9 cellular contexts compared by ENCODE assay signal in genomic region chr3:10015476-10015904, GRCh38. TPM values are rescaled to one million over a fixed set of nuclear protein-coding genes. Genes with fewer than 3 reads are reported as not detected.
DNase-seq lines count a peak whose midpoint lies in the region; ATAC-seq, FAIRE-seq and TF ChIP-seq lines count a peak whose summit lies in the region.
"Had no signal": no experiment of that assay in that cellular context is flagged by ENCODE, and none has a peak within 500 bp of the region (broad histone marks: within the 10 kb centered on the region; RNA-seq: fewer than 3 reads in every experiment).

No MANE protein-coding gene starts in this region.

- dilution Hi-C loops in endothelial cell of umbilical vein (cut with MboI; ENCODE audit: extremely low pct_ligation_motif_present, low sequenced_read_pairs): no loop called here

- H3K9ac ChIP-seq in endothelial cell of umbilical vein (replicated peaks; ENCODE audit: extremely low read depth, insufficient read depth, low read length) (peak overlapping the region; percentile 55), mucosa of rectum (ENCODE audit: low read depth in 1 of 2, low read length in 2 of 2) (no peak overlapping the region)
- H3K9ac ChIP-seq: KMS-11 had no signal

- no peak for TF ChIP-seq POLR2A in A549 (IDR thresholded peaks at IDR 0.05; ENCODE audit: low read length)
- no peak for TF ChIP-seq POLR2A in NB4 (IDR thresholded peaks at IDR 0.05; ENCODE audit: extremely low read depth, insufficient read length)
- TF ChIP-seq POLR2A in endothelial cell of umbilical vein (IDR thresholded peaks at IDR 0.05; ENCODE audit: low read depth, low read length): no peak

- TF ChIP-seq EP300 in A549 (IDR thresholded peaks at IDR 0.05): no peak

- H4K20me1 ChIP-seq in endothelial cell of umbilical vein (replicated peaks; ENCODE audit: control insufficient read depth, extremely low read depth, insufficient read depth, low read length): no peaks in the 10 kb centered on the region

- no peaks in the 10 kb centered on the region for H3K79me2 ChIP-seq in endothelial cell of umbilical vein (ENCODE audit: control insufficient read depth, insufficient read depth, low read length)

- H3K4me3 ChIP-seq in A549: no peak overlapping the region
- no peak overlapping the region for H3K4me3 ChIP-seq in NB4 (ENCODE audit: low read depth, low read length)
- H3K4me3 ChIP-seq in endothelial cell of umbilical vein (replicated peaks in 1 of 3; ENCODE audit: insufficient read depth in 1 of 3, low read depth in 1 of 3, low read length in 3 of 3): no peak overlapping the region
- no peak overlapping the region for H3K4me3 ChIP-seq in mucosa of rectum (ENCODE audit: low read length in 2 of 2)

- H3K9me1 ChIP-seq in endothelial cell of umbilical vein (replicated peaks; ENCODE audit: control insufficient read depth, extremely low read depth, insufficient read depth, low read length): no peaks in the 10 kb centered on the region

- no peak; a peak in 1 of 6 replicates for ATAC-seq in A549
- ATAC-seq in HG03432 (IDR thresholded peaks at IDR 0.05; ENCODE audit: unreplicated experiment): no peak
- no peak for ATAC-seq in HG02759 (IDR thresholded peaks at IDR 0.05; ENCODE audit: unreplicated experiment)

- BruUV-seq in endothelial cell of umbilical vein (replicated peaks; lab: Mats Ljungman, UMichigan): no TSS peak

- no peak for TF ChIP-seq CTCF in A549 (IDR thresholded peaks at IDR 0.05)
- TF ChIP-seq CTCF in NB4 (IDR thresholded peaks at IDR 0.05; ENCODE audit: low read depth, low read length): no peak
- no peak for TF ChIP-seq CTCF in endothelial cell of umbilical vein (IDR thresholded peaks at IDR 0.05; ENCODE audit: extremely low read depth in 1 of 2, insufficient read depth in 1 of 2, low read depth in 1 of 2, low read length in 2 of 2)

- H3K27me3 ChIP-seq in endothelial cell of umbilical vein (ENCODE audit: control insufficient read depth in 2 of 2, insufficient read depth in 2 of 2, low read length in 2 of 2) (no peaks in the 10 kb centered on the region), mucosa of rectum (ENCODE audit: control insufficient read depth in 2 of 2, insufficient read depth in 2 of 2, low read length in 2 of 2) (no peaks in the 10 kb centered on the region)

- CTCF ChIA-PET in A549 (lab: Yijun Ruan, JAX) (interaction anchor here (0.6 to 1.6 kb wide), 3 partner anchors 10 to 286 kb away, joined by 3 read pairs; partner anchors contain the start of gene FANCD2), endothelial cell of umbilical vein (lab: Charles Lee) (interaction anchor here (0.9 to 1.6 kb wide), 3 partner anchors 10 to 232 kb away, joined by 3 to 9 read pairs (median 7); partner anchors contain the start of gene FANCD2)

- H3K27ac ChIP-seq in A549 (peak overlapping the region; percentile 46 to 74; a peak in 5 of 6 replicates), endothelial cell of umbilical vein (ENCODE audit: insufficient read depth, low read depth, low read length) (peak overlapping the region; percentile 45), mucosa of rectum (ENCODE audit: low read depth in 2 of 2, low read length in 2 of 2) (peak overlapping the region; percentile 61 to 68)
- H3K27ac ChIP-seq: KMS-11 had no signal

- TF ChIP-seq RAD21 in A549 (conservative IDR thresholded peaks at IDR 0.05 in 1 of 2, IDR thresholded peaks at IDR 0.05 in 1 of 2): no peak

- POLR2A ChIA-PET in A549 (lab: Yijun Ruan, JAX) (interaction anchor here (0.6 to 0.9 kb wide), 3 partner anchors 11 to 69 kb away, joined by 3 to 7 read pairs (median 3); partner anchors contain the start of genes EMC3 and FANCD2), endothelial cell of umbilical vein (lab: Charles Lee) (interaction anchor here (1.1 to 1.4 kb wide), 3 partner anchors 11 to 306 kb away, joined by 4 read pairs; partner anchors contain the start of genes EMC3, FANCD2 and SEC13)

- H3K4me2 ChIP-seq in A549 (peak overlapping the region; percentile 54; the same call in 2 of the 3 replicates), endothelial cell of umbilical vein (ENCODE audit: insufficient read depth, low read length) (peak overlapping the region; percentile 24)
- H3K4me2 ChIP-seq: KMS-11 had no signal

- DNase-seq in A549 (ENCODE audit: low read depth in 1 of 2, low spot score in 1 of 2) (peak in 1 of 2 experiments; percentile 55), NB4 (ENCODE audit: low read depth) (peak; percentile 69), endothelial cell of umbilical vein (ENCODE audit: low read depth, low spot score) (peak; percentile 91), NCI-H526 (lab: John Stamatoyannopoulos, UW) (no peak)
- DNase-seq in activated effector memory CD4-positive, alpha-beta T cell treated with anti-CD3 and anti-CD28 coated beads, Interleukin-2, amount 50 U/mL, for 16 hours: no peak

- no peaks in the 10 kb centered on the region for H3K9me3 ChIP-seq in A549
- no peaks in the 10 kb centered on the region for H3K9me3 ChIP-seq in endothelial cell of umbilical vein (replicated peaks; ENCODE audit: control insufficient read depth, insufficient read depth, low read length)
- H3K9me3 ChIP-seq in mucosa of rectum (ENCODE audit: control insufficient read depth in 2 of 2, low read length in 2 of 2): no peaks in the 10 kb centered on the region

- H3K4me1 ChIP-seq in A549 (peaks cover 15% of the 10 kb centered on the region), endothelial cell of umbilical vein (ENCODE audit: control insufficient read depth, extremely low read depth, insufficient read depth, low read length) (peaks cover 15% of the 10 kb centered on the region), mucosa of rectum (ENCODE audit: control insufficient read depth in 2 of 2, insufficient read depth in 2 of 2, low read length in 2 of 2) (peaks cover 7% of the 10 kb centered on the region in 2 donors)

- intact Hi-C loops in endothelial cell of umbilical vein (cut with micrococcal nuclease): loop anchor here (1.0 kb wide), 1 partner anchor 11 kb away; the partner anchor contains the start of gene FANCD2

- 37% methylated on average over 10 of the region's 10 CpGs for WGBS in A549 (ENCODE audit: missing lambda C conversion rate)

- FAIRE-seq in A549 (lab: Jason Lieb, UNC) (no peak), endothelial cell of umbilical vein (lab: Jason Lieb, UNC) (peak; percentile 98)

- H2AFZ ChIP-seq in endothelial cell of umbilical vein (ENCODE audit: low read depth, low read length): peak overlapping the region; percentile 90

- peaks cover 0 to 5% of the 10 kb centered on the region in 2 experiments for H3K36me3 ChIP-seq in endothelial cell of umbilical vein (ENCODE audit: control insufficient read depth in 2 of 2, extremely low read depth in 1 of 2, insufficient read depth in 2 of 2, low read length in 2 of 2)
- peaks cover 4 to 21% of the 10 kb centered on the region in 2 donors for H3K36me3 ChIP-seq in mucosa of rectum (ENCODE audit: control insufficient read depth in 2 of 2, insufficient read depth in 2 of 2, low read length in 2 of 2)

TF ChIP-seq in A549, 52 proteins besides CTCF, POLR2A, EP300 and RAD21 (continues in another document):
- no peak for TF ChIP-seq EHF (CRISPR knock-in tag; IDR thresholded peaks at IDR 0.05)
- TF ChIP-seq E2F6 (IDR thresholded peaks at IDR 0.05; ENCODE audit: borderline replicate concordance, low read depth): no peak

TF ChIP-seq in endothelial cell of umbilical vein, 7 proteins besides CTCF, POLR2A, EP300 and RAD21:
- TF ChIP-seq POLR2AphosphoS5 (IDR thresholded peaks at IDR 0.05; ENCODE audit: insufficient read depth, low read depth, low read length) (peak; percentile 23), JUN (IDR thresholded peaks at IDR 0.05; ENCODE audit: borderline replicate concordance, insufficient read depth, insufficient read length, low read depth) (no peak)
TF ChIP-seq in endothelial cell of umbilical vein: peak in this region for 1.

RNA-seq across cellular contexts. Expression of gene FANCD2, which starts 10.7 kb away (rescaled TPM):
- 37.7 and 44.3 TPM in 2 replicates for polyA plus RNA-seq in A549 (2011; rRNA removed)
- polyA plus RNA-seq in A549 (2012; cell fraction: cytosol; rRNA removed): 15.2 and 16.3 TPM in 2 replicates
- 26.6 and 41.2 TPM in 2 replicates for polyA plus RNA-seq in A549 (2012; cell fraction: nucleus; rRNA removed)
- polyA plus RNA-seq in A549 (2017; fragmentation: RNase III; extraction: RNeasy Plus Mini Kit Qiagen cat#74134 plus additional on column Dnase treatment): 25.1 to 27.9 TPM (median 26.9 TPM) in 3 replicates
- polyA minus RNA-seq in A549 (2011; rRNA and poly(A)+ RNA removed): 42.1 and 52.9 TPM in 2 replicates
- 23.4 and 26.8 TPM in 2 replicates for total RNA-seq in endothelial cell of umbilical vein
- 7.1 and 8.2 TPM in 2 replicates for polyA plus RNA-seq in endothelial cell of umbilical vein
- 8.8 and 10.8 TPM in 2 replicates for polyA plus RNA-seq in endothelial cell of umbilical vein (2011; cell fraction: cytosol; rRNA removed)
- polyA plus RNA-seq in endothelial cell of umbilical vein (2011; cell fraction: nucleus; rRNA removed): 34.5 and 50.3 TPM in 2 replicates
- polyA plus RNA-seq in endothelial cell of umbilical vein (2012): 6.7 and 9.7 TPM in 2 replicates
- 15.1 and 17.3 TPM in 2 replicates for polyA minus RNA-seq in endothelial cell of umbilical vein
- 35.7 TPM for polyA minus RNA-seq in endothelial cell of umbilical vein (2011; cell fraction: cytosol; rRNA and poly(A)+ RNA removed)
- 19.6 and 30.8 TPM in 2 replicates for polyA minus RNA-seq in endothelial cell of umbilical vein (2011; cell fraction: nucleus; rRNA and poly(A)+ RNA removed)

RNA-seq across cellular contexts. Expression of gene EMC3, which starts 28.8 kb away (rescaled TPM):
- polyA plus RNA-seq in A549 (2011; rRNA removed) (133 and 170 TPM in 2 replicates), A549 (2017; fragmentation: RNase III; extraction: RNeasy Plus Mini Kit Qiagen cat#74134 plus additional on column Dnase treatment) (63.5 to 72.9 TPM (median 65.0 TPM) in 3 replicates), endothelial cell of umbilical vein (124 and 129 TPM in 2 replicates)
- 98.9 and 104 TPM in 2 replicates for polyA plus RNA-seq in A549 (2012; cell fraction: cytosol; rRNA removed)
- polyA plus RNA-seq in A549 (2012; cell fraction: nucleus; rRNA removed): 50.6 and 63.0 TPM in 2 replicates
- polyA minus RNA-seq in A549 (2011; rRNA and poly(A)+ RNA removed): 74.9 and 76.0 TPM in 2 replicates
- 63.7 and 69.9 TPM in 2 replicates for total RNA-seq in endothelial cell of umbilical vein
- polyA plus RNA-seq in endothelial cell of umbilical vein (2011; cell fraction: cytosol; rRNA removed): 111 and 126 TPM in 2 replicates
- 63.0 and 72.2 TPM in 2 replicates for polyA plus RNA-seq in endothelial cell of umbilical vein (2011; cell fraction: nucleus; rRNA removed)
- 79.4 and 86.0 TPM in 2 replicates for polyA plus RNA-seq in endothelial cell of umbilical vein (2012)
- 136 and 152 TPM in 2 replicates for polyA minus RNA-seq in endothelial cell of umbilical vein
- polyA minus RNA-seq in endothelial cell of umbilical vein (2011; cell fraction: cytosol; rRNA and poly(A)+ RNA removed): 20.1 TPM
- polyA minus RNA-seq in endothelial cell of umbilical vein (2011; cell fraction: nucleus; rRNA and poly(A)+ RNA removed): 18.4 and 32.5 TPM in 2 replicates

Comparison
In these comparisons a context has a peak if more than half of its experiments do, and no peak if none do; other contexts are left out.
1. DNase-seq: peak in NB4 (single experiment) and endothelial cell of umbilical vein (single experiment); none in activated effector memory CD4-positive, alpha-beta T cell treated with anti-CD3 and anti-CD28 coated beads, Interleukin-2, amount 50 U/mL, for 16 hours (single experiment) and NCI-H526 (0 of 2).
2. Peak in every context shown above with its lines, with median percentiles within 50 percentile points of each other: H3K27ac ChIP-seq.